Comparison of ENCODE assay signal across 10 cellular contexts in genomic region chr20:24746351-24746685, GRCh38.
DNase-seq lines count a peak whose midpoint lies in the region; ATAC-seq and TF ChIP-seq lines count a peak whose summit lies in the region.
"Had no signal": no experiment of that assay in that cellular context is flagged by ENCODE, and none has a peak within 500 bp of the region (broad histone marks: within the 10 kb centered on the region; RNA-seq: fewer than 3 reads in every experiment).

No MANE protein-coding gene starts in this region.

- ATAC-seq in left colon (peak; percentile 98), GM19023 (IDR thresholded peaks at IDR 0.05; ENCODE audit: unreplicated experiment) (no peak), GM19455 (IDR thresholded peaks at IDR 0.05; ENCODE audit: unreplicated experiment) (no peak)
- ATAC-seq: gastroesophageal sphincter had no signal

- no peaks in the 10 kb centered on the region for H3K36me3 ChIP-seq in HEK293 (ENCODE audit: control insufficient read depth in 2 of 2, insufficient read depth in 1 of 2, low read length in 2 of 2)
- H3K36me3 ChIP-seq: gastroesophageal sphincter had no signal

- peak; percentile 95 for DNase-seq in A172 (ENCODE audit: low spot score)
- peak; percentile 4 for DNase-seq in RKO (ENCODE audit: low spot score)
- DNase-seq in left colon: peak; percentile 62 to 86
- no peak for DNase-seq in UCSD-AML1 (lab: John Stamatoyannopoulos, UW; ENCODE audit: unreplicated experiment)
- no peak for DNase-seq in activated naive CD4-positive, alpha-beta T cell treated with anti-CD3 and anti-CD28 coated beads, Interleukin-2, amount 10 ng/mL, durations not matched to agents 7 days and 5 days

- POLR2A ChIA-PET in HEK293 (lab: Yijun Ruan, JAX): no interaction called here

- H3K4me1 ChIP-seq in HEK293 (ENCODE audit: control insufficient read depth, insufficient read depth, low read length): peaks cover 9% of the 10 kb centered on the region
- H3K4me1 ChIP-seq: gastroesophageal sphincter had no signal

- intact Hi-C loops in left colon (cut with DNase I, micrococcal nuclease): no loop called here

- peaks cover 16% of the 10 kb centered on the region for H3K4me1 Mint-ChIP-seq in activated naive CD4-positive, alpha-beta T cell treated with anti-CD3 and anti-CD28 coated beads, Interleukin-2, amount 10 ng/mL, durations not matched to agents 7 days and 5 days
- H3K4me1 Mint-ChIP-seq: mesothelial cell of epicardium had no signal

- H3K27ac Mint-ChIP-seq in activated naive CD4-positive, alpha-beta T cell treated with anti-CD3 and anti-CD28 coated beads, Interleukin-2, amount 10 ng/mL, durations not matched to agents 7 days and 5 days: no peak overlapping the region
- H3K27ac Mint-ChIP-seq: mesothelial cell of epicardium had no signal

- peaks cover 17% of the 10 kb centered on the region for H3K27me3 Mint-ChIP-seq in activated naive CD4-positive, alpha-beta T cell treated with anti-CD3 and anti-CD28 coated beads, Interleukin-2, amount 10 ng/mL, durations not matched to agents 7 days and 5 days

- H3K36me3 Mint-ChIP-seq in activated naive CD4-positive, alpha-beta T cell treated with anti-CD3 and anti-CD28 coated beads, Interleukin-2, amount 10 ng/mL, durations not matched to agents 7 days and 5 days: no peaks in the 10 kb centered on the region
- H3K36me3 Mint-ChIP-seq: mesothelial cell of epicardium had no signal

- no peak overlapping the region for H3K4me3 ChIP-seq in HEK293 (ENCODE audit: low read depth, low read length)
- H3K4me3 ChIP-seq: gastroesophageal sphincter had no signal

- no peaks in the 10 kb centered on the region for H3K9me3 ChIP-seq in HEK293 (ENCODE audit: control insufficient read depth, insufficient read depth, low read depth, low read length)
- H3K9me3 ChIP-seq: gastroesophageal sphincter had no signal

- H3K4me3 Mint-ChIP-seq in activated naive CD4-positive, alpha-beta T cell treated with anti-CD3 and anti-CD28 coated beads, Interleukin-2, amount 10 ng/mL, durations not matched to agents 7 days and 5 days: no peak overlapping the region
- H3K4me3 Mint-ChIP-seq: mesothelial cell of epicardium had no signal

- CTCF ChIA-PET in HEK293 (lab: Yijun Ruan, JAX): interaction anchor here (0.6 kb wide), 1 partner anchor 806 kb away, joined by 3 read pairs; no protein-coding TSS in a partner anchor
- CTCF ChIA-PET in activated naive CD4-positive, alpha-beta T cell treated with anti-CD3 and anti-CD28 coated beads, Interleukin-2, amount 10 ng/mL, durations not matched to agents 7 days and 5 days (lab: Charles Lee): no interaction called here

- no peaks in the 10 kb centered on the region for H3K9me3 Mint-ChIP-seq in activated naive CD4-positive, alpha-beta T cell treated with anti-CD3 and anti-CD28 coated beads, Interleukin-2, amount 10 ng/mL, durations not matched to agents 7 days and 5 days

- no peak overlapping the region; the same call in 1 of the 2 replicates for H3K27ac ChIP-seq in HEK293 (ENCODE audit: extremely low read depth, low read depth, low read length)
- H3K27ac ChIP-seq: gastroesophageal sphincter had no signal

- TF ChIP-seq CTCF in HEK293 (tag by site-specific recombination; IDR thresholded peaks at IDR 0.05): no peak

TF ChIP-seq in HEK293, 187 proteins besides CTCF, POLR2A, EP300 and RAD21:
- no peak for TF ChIP-seq ZNF121 (tag by site-specific recombination; IDR thresholded peaks at IDR 0.05)
- peak; percentile 91 for TF ChIP-seq ZFHX2 (tag by site-specific recombination; conservative IDR thresholded peaks at IDR 0.05)
- 0 out of 2 replicates have a peak, but pooled peaks have one; percentile 17 for TF ChIP-seq ZBTB20 (tag by site-specific recombination; IDR thresholded peaks at IDR 0.05)
- no peak for TF ChIP-seq ZNF629 (tag by site-specific recombination; IDR thresholded peaks at IDR 0.05)
- TF ChIP-seq ZNF843 (tag by site-specific recombination; IDR thresholded peaks at IDR 0.05): no peak
- TF ChIP-seq ZNF560 (tag by site-specific recombination; IDR thresholded peaks at IDR 0.05; ENCODE audit: borderline replicate concordance): no peak
- peak; percentile 87 for TF ChIP-seq EGR2 (tag by site-specific recombination; IDR thresholded peaks at IDR 0.05; ENCODE audit: low read depth)
- TF ChIP-seq ZNF624 (tag by site-specific recombination; IDR thresholded peaks at IDR 0.05): no peak
- TF ChIP-seq KLF9 (tag by site-specific recombination; IDR thresholded peaks at IDR 0.05; ENCODE audit: low read depth): 0 out of 2 replicates have a peak, but pooled peaks have one; percentile 16
- peak; percentile 97 for TF ChIP-seq KLF1 (tag by site-specific recombination; IDR thresholded peaks at IDR 0.05)
- TF ChIP-seq ZIC2 (tag by site-specific recombination; IDR thresholded peaks at IDR 0.05): peak; percentile 64
- no peak for TF ChIP-seq ATF2 (tag by site-specific recombination; IDR thresholded peaks at IDR 0.05; ENCODE audit: low read depth)
- TF ChIP-seq ZNF555 (tag by site-specific recombination; conservative IDR thresholded peaks at IDR 0.05): no peak
- TF ChIP-seq KLF17 (tag by site-specific recombination; IDR thresholded peaks at IDR 0.05): peak; percentile 44; the same call in 1 of the 2 replicates
- TF ChIP-seq ZSCAN4 (tag by site-specific recombination; IDR thresholded peaks at IDR 0.05): no peak
- no peak for TF ChIP-seq PRDM1 (tag by site-specific recombination; IDR thresholded peaks at IDR 0.05)
- 0 out of 2 replicates have a peak, but pooled peaks have one; percentile 18 for TF ChIP-seq ZBTB8A (tag by site-specific recombination; IDR thresholded peaks at IDR 0.05)
- 0 out of 2 replicates have a peak, but pooled peaks have one; percentile 18 for TF ChIP-seq HIC1 (tag by site-specific recombination; IDR thresholded peaks at IDR 0.05)
- TF ChIP-seq GLIS1 (tag by site-specific recombination; IDR thresholded peaks at IDR 0.05): peak; percentile 99
- TF ChIP-seq KLF10 (tag by site-specific recombination; IDR thresholded peaks at IDR 0.05): peak; percentile 52; the same call in 1 of the 2 replicates

Comparison
In these comparisons a context has a peak if more than half of its experiments do, and no peak if none do; other contexts are left out.
1. DNase-seq: peak in A172 (single experiment), RKO (single experiment) and left colon (2 of 2); none in UCSD-AML1 (single experiment) and activated naive CD4-positive, alpha-beta T cell treated with anti-CD3 and anti-CD28 coated beads, Interleukin-2, amount 10 ng/mL, durations not matched to agents 7 days and 5 days (single experiment).